Comparison of ENCODE assay signal across 8 cellular contexts in genomic region chr3:73120710-73121109, GRCh38.
"Had no signal": no experiment of that assay in that cellular context is flagged by ENCODE, and none has a peak within 500 bp of the region (broad histone marks: within the 10 kb centered on the region; RNA-seq: fewer than 3 reads in every experiment).

No MANE protein-coding gene starts in this region.

- ATAC-seq: HCT116, HepG2 had no signal

- H3K4me1 ChIP-seq: HAP-1 had no signal

- H3K9me3 ChIP-seq: HAP-1 had no signal

- H3K27ac ChIP-seq: GM23248, HL-60 had no signal

- H3K9ac ChIP-seq: GM23248 had no signal

- H3K4me3 ChIP-seq: GM23248, HAP-1 had no signal

- DNase-seq: GM23248, GOT3, H7, HFFc6 had no signal

- H3K36me3 ChIP-seq: HAP-1 had no signal

- H2AFZ ChIP-seq: GM23248 had no signal
